ENCODE assay signal across 28 cellular contexts in the genomic region with DNA sequence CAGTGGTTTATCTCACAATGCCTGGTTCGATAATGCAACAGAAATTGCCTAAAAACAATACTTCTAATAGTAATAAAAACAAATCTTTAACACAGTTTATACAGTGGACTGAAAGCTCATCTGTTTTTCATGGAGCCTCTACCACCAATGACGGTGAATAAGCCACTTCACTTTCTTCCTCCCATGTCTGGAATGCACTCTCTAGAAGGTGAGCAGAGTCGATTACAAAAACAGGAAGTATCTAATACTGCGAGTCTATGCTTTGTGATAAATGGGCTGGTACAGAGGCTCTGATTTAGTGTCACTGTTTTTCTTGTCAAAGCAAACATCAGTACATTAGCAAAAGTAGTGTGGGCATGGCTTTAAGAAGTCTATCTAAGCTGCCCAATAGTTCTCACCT.
DNase-seq lines count a peak whose midpoint lies in the region; ATAC-seq, FAIRE-seq and TF ChIP-seq lines count a peak whose summit lies in the region.
"Had no signal": no experiment of that assay in that cellular context is flagged by ENCODE, and none has a peak within 500 bp of the region (broad histone marks: within the 10 kb centered on the region; RNA-seq: fewer than 3 reads in every experiment).

No MANE protein-coding gene starts in this region.

- H3K4me1 ChIP-seq in astrocyte (ENCODE audit: insufficient read depth, low read length): no peaks in the 10 kb centered on the region
- no peaks in the 10 kb centered on the region for H3K4me1 ChIP-seq in lower lobe of right lung
- H3K4me1 ChIP-seq: BLaER1, body of pancreas, HAP-1, pancreas, right atrium auricular region, stomach had no signal

- H3K36me3 ChIP-seq in astrocyte (ENCODE audit: insufficient read depth, low read length) (no peaks in the 10 kb centered on the region), lower lobe of right lung (no peaks in the 10 kb centered on the region)
- H3K36me3 ChIP-seq: BLaER1, HAP-1, heart left ventricle, pancreas, right atrium auricular region, stomach, thyroid gland had no signal

- ATAC-seq in lower lobe of right lung: peak; percentile 44 to 51
- no peak for ATAC-seq in HG03095 (IDR thresholded peaks at IDR 0.05; ENCODE audit: unreplicated experiment)
- ATAC-seq in esophagus mucosa: no peak
- ATAC-seq: body of pancreas, heart left ventricle, pancreas had no signal

- H4K20me1 ChIP-seq in astrocyte (ENCODE audit: insufficient read depth, low read length): no peaks in the 10 kb centered on the region
- H4K20me1 ChIP-seq: BLaER1 had no signal

- H3K27ac Mint-ChIP-seq in astrocyte (ENCODE audit: unreplicated experiment): no peak overlapping the region
- H3K27ac Mint-ChIP-seq: activated T-cell treated with anti-CD3 and anti-CD28 coated beads, Interleukin-2, amount 50 U/mL, for 24 hours had no signal

- H3K27me3 ChIP-seq in astrocyte (ENCODE audit: insufficient read depth, low read length) (no peaks in the 10 kb centered on the region), lower lobe of right lung (ENCODE audit: low read depth) (no peaks in the 10 kb centered on the region)
- H3K27me3 ChIP-seq: BLaER1, body of pancreas, heart left ventricle, pancreas, right atrium auricular region, stomach, thyroid gland had no signal

- intact Hi-C loops in lower lobe of right lung (cut with DNase I): no loop called here

- H3K9me3 ChIP-seq in astrocyte (ENCODE audit: insufficient read depth, low read depth, low read length): no peaks in the 10 kb centered on the region
- no peaks in the 10 kb centered on the region for H3K9me3 ChIP-seq in lower lobe of right lung
- H3K9me3 ChIP-seq: BLaER1, body of pancreas, HAP-1, heart left ventricle, pancreas, right atrium auricular region, SK-N-SH, stomach, thyroid gland had no signal

- DNase-seq in DMS53 treated with DMSO at 0.1 percent for 48 hours (lab: John Stamatoyannopoulos, UW; ENCODE audit: unreplicated experiment) (peak; percentile 17), M059J (ENCODE audit: low read depth) (peak; percentile 35), astrocyte (ENCODE audit: low read depth) (peak; percentile 1), lower lobe of right lung (no peak), NCI-H128 (lab: John Stamatoyannopoulos, UW; ENCODE audit: unreplicated experiment) (no peak)
- DNase-seq: activated CD4-positive, alpha-beta T cell treated with anti-CD3 and anti-CD28 coated beads for 48 hours; activated T-cell treated with anti-CD3 and anti-CD28 coated beads, Interleukin-2, amount 50 U/mL, for 24 hours; body of pancreas; DND-41; effector CD4-positive, alpha-beta T cell; heart left ventricle; Karpas-422; NCI-H1092; NCI-H187; NCI-H69; pancreas; RPMI8226; SK-N-SH; stimulated activated CD4-positive, alpha-beta T cell treated with anti-CD3 and anti-CD28 coated beads, Interleukin-2, amount 100 ng/mL, for 24 hours; stomach; T-helper 2 cell; thyroid gland had no signal

- H3K9me3 Mint-ChIP-seq in astrocyte (ENCODE audit: unreplicated experiment): no peaks in the 10 kb centered on the region
- H3K9me3 Mint-ChIP-seq: activated T-cell treated with anti-CD3 and anti-CD28 coated beads, Interleukin-2, amount 50 U/mL, for 24 hours had no signal

- no peak for FAIRE-seq in astrocyte (lab: Jason Lieb, UNC)
- FAIRE-seq: pancreas had no signal

- TF ChIP-seq CTCF in astrocyte (IDR thresholded peaks at IDR 0.05; ENCODE audit: insufficient read depth, low read depth, low read length): no peak
- TF ChIP-seq CTCF in lower lobe of right lung (IDR thresholded peaks at IDR 0.05): no peak

- no peak overlapping the region for H2AFZ ChIP-seq in astrocyte (ENCODE audit: low read depth, low read length)

- H3K79me2 ChIP-seq in astrocyte (ENCODE audit: insufficient read depth, low read length): no peaks in the 10 kb centered on the region

- H3K27ac ChIP-seq in astrocyte (ENCODE audit: low read depth, low read length): no peak overlapping the region
- no peak overlapping the region for H3K27ac ChIP-seq in lower lobe of right lung
- H3K27ac ChIP-seq: BLaER1, body of pancreas, heart left ventricle, pancreas, right atrium auricular region, stomach, thyroid gland had no signal

- no peaks in the 10 kb centered on the region for H3K27me3 Mint-ChIP-seq in astrocyte (ENCODE audit: low read depth, unreplicated experiment)
- H3K27me3 Mint-ChIP-seq: activated T-cell treated with anti-CD3 and anti-CD28 coated beads, Interleukin-2, amount 50 U/mL, for 24 hours had no signal

- H3K9ac ChIP-seq in astrocyte (ENCODE audit: low read length): no peak overlapping the region
- H3K9ac ChIP-seq: BLaER1, SK-N-SH had no signal

- H3K4me3 ChIP-seq in astrocyte (ENCODE audit: insufficient read depth, low read depth, low read length) (no peak overlapping the region), lower lobe of right lung (no peak overlapping the region)
- H3K4me3 ChIP-seq: BLaER1, body of pancreas, HAP-1, heart left ventricle, pancreas, right atrium auricular region, smooth muscle cell, stomach, thyroid gland had no signal

- no peaks in the 10 kb centered on the region for H3K4me1 Mint-ChIP-seq in astrocyte (ENCODE audit: low read depth, unreplicated experiment)

- no peaks in the 10 kb centered on the region for H3K36me3 Mint-ChIP-seq in astrocyte (ENCODE audit: low read depth, unreplicated experiment)

- H3K4me2 ChIP-seq in astrocyte (ENCODE audit: low read length): no peak overlapping the region
- H3K4me2 ChIP-seq: BLaER1, SK-N-SH, smooth muscle cell had no signal

- H3K4me3 Mint-ChIP-seq in astrocyte (ENCODE audit: unreplicated experiment): no peak overlapping the region
- H3K4me3 Mint-ChIP-seq: activated T-cell treated with anti-CD3 and anti-CD28 coated beads, Interleukin-2, amount 50 U/mL, for 24 hours had no signal

Comparison
In these comparisons a context has a peak if more than half of its experiments do, and no peak if none do; other contexts are left out.
1. DNase-seq: peak in DMS53 treated with DMSO at 0.1 percent for 48 hours (single experiment), M059J (single experiment) and astrocyte (single experiment); none in lower lobe of right lung (single experiment) and NCI-H128 (single experiment).
2. ATAC-seq: peak in lower lobe of right lung (2 of 2); none in HG03095 (single experiment) and esophagus mucosa (single experiment).